ENCODE assay signal across 1 cellular context in the genomic region with DNA sequence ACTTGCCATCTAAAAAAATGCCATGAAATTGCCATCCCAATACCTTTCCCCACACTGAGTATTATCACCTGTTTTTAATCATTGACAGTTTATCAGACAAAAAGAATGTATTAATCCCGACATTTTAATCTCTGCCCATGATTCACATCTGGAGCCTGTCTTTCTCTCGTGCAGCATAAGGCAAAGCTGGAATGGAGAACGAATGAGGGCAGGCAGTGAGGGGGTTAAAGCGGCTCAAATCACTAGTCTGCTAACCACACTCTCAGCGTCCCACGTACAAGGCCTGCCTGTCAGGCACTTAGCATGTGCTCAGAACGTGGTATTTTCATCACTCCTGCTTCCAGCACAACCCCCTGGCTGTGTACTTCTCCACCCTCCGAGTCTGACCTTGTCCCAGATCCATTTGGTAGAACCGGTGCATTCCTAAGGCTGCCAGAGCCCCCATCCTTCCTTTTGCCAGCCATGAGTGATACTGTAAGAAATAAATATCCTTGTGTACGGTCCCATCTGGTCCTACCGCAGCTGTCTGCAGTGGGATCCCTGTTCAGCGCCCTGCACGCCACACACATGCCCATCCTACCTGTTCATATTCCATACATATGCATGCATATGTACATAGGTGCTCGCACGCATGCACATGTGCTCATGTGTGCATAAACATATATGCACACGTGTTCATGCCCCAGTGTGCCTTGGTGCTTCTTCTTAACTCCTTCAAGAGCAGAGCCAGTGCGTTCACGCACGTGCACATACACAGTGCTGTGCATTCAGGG.
TF ChIP-seq lines count a peak whose summit lies in the region.

No MANE protein-coding gene starts in this region.

TF ChIP-seq in IMR-90, 13 proteins besides CTCF, POLR2A, EP300 and RAD21:
- TF ChIP-seq MXI1 (IDR thresholded peaks at IDR 0.05; ENCODE audit: borderline replicate concordance, low read depth, low read length): no peak
- no peak for TF ChIP-seq MAZ (IDR thresholded peaks at IDR 0.05; ENCODE audit: borderline replicate concordance, low read depth, low read length)
- TF ChIP-seq RFX5 (IDR thresholded peaks at IDR 0.05; ENCODE audit: low read depth, low read length): no peak
- no peak for TF ChIP-seq RCOR1 (IDR thresholded peaks at IDR 0.05; ENCODE audit: insufficient replicate concordance, low read length)
- no peak for TF ChIP-seq CHD1 (IDR thresholded peaks at IDR 0.05; ENCODE audit: low read depth, low read length)
- no peak for TF ChIP-seq FOS (IDR thresholded peaks at IDR 0.05; ENCODE audit: low read depth, low read length)
- no peak for TF ChIP-seq BHLHE40 (IDR thresholded peaks at IDR 0.05; ENCODE audit: low read depth, low read length)
- TF ChIP-seq SMC3 (IDR thresholded peaks at IDR 0.05; ENCODE audit: low read depth, low read length): no peak
- TF ChIP-seq, protein P1, sequence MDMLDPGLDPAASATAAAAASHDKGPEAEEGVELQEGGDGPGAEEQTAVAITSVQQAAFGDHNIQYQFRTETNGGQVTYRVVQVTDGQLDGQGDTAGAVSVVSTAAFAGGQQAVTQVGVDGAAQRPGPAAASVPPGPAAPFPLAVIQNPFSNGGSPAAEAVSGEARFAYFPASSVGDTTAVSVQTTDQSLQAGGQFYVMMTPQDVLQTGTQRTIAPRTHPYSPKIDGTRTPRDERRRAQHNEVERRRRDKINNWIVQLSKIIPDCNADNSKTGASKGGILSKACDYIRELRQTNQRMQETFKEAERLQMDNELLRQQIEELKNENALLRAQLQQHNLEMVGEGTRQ (IDR thresholded peaks at IDR 0.05; ENCODE audit: low read depth, low read length): no peak
- no peak for TF ChIP-seq MAFK (IDR thresholded peaks at IDR 0.05; ENCODE audit: low read depth, low read length)
- TF ChIP-seq NFE2L2 (IDR thresholded peaks at IDR 0.05; ENCODE audit: low read depth, low read length): no peak
- TF ChIP-seq ELK1 (IDR thresholded peaks at IDR 0.05; ENCODE audit: borderline replicate concordance, low read depth, low read length): no peak
- TF ChIP-seq CEBPB (IDR thresholded peaks at IDR 0.05; ENCODE audit: low read depth, low read length): no peak
TF ChIP-seq in IMR-90: peak in this region for 0.
